Comparison of ENCODE assay signal across 31 cellular contexts in genomic region chr2:133509777-133510176, GRCh38. TPM values are rescaled to one million over a fixed set of nuclear protein-coding genes. Genes with fewer than 3 reads are reported as not detected.
"Had no signal": no experiment of that assay in that cellular context is flagged by ENCODE, and none has a peak within 500 bp of the region (broad histone marks: within the 10 kb centered on the region; RNA-seq: fewer than 3 reads in every experiment).

No MANE protein-coding gene starts in this region.

- ATAC-seq: activated CD8-positive, alpha-beta memory T cell treated with anti-CD3 and anti-CD28 coated beads, Interleukin-2, amount 10 ng/mL, durations not matched to agents 7 days and 5 days; activated naive CD4-positive, alpha-beta T cell treated with anti-CD3 and anti-CD28 coated beads, Interleukin-2, amount 50 U/mL, for 72 hours; activated naive CD8-positive, alpha-beta T cell treated with anti-CD3 and anti-CD28 coated beads, Interleukin-2, amount 50 U/mL, for 24 hours; Right ventricle myocardium inferior had no signal

- H3K4me2 ChIP-seq: KMS-11, SK-N-SH had no signal

- H3K4me3 ChIP-seq: cardiac muscle cell, MG63 had no signal

- DNase-seq: activated B cell treated with CpG ODN at 0.5 μM for 24 hours; activated CD4-positive, alpha-beta T cell treated with anti-CD3 and anti-CD28 coated beads for 1 hour; activated CD4-positive, alpha-beta T cell treated with anti-CD3 and anti-CD28 coated beads, Interleukin-2, amount 10 ng/mL, durations not matched to agents 24 days and 14 days; activated CD4-positive, alpha-beta T cell treated with anti-CD3 and anti-CD28 coated beads, Interleukin-2, amount 50 U/mL, for 48 hours; activated CD8-positive, alpha-beta memory T cell treated with anti-CD3 and anti-CD28 coated beads, Interleukin-2, amount 10 ng/mL, durations not matched to agents 7 days and 5 days; activated effector memory CD4-positive, alpha-beta T cell treated with Interleukin-2 at 50 U/mL for 16 hours; activated naive CD4-positive, alpha-beta T cell; activated naive CD8-positive, alpha-beta T cell treated with anti-CD3 and anti-CD28 coated beads, Interleukin-2, amount 50 U/mL, for 24 hours; activated T-cell treated with anti-CD3 and anti-CD28 coated beads, Interleukin-2, amount 50 U/mL, for 24 hours; amniotic stem cell; MG63; MV-4-11; NCI-H1092 treated with DMSO at 0.1 percent for 48 hours; NCI-H1417 treated with DMSO at 0.1 percent for 48 hours; NCI-H1694; NCI-H2029; NCI-H2107; NCI-H345; NCI-H510A treated with DMSO at 0.1 percent for 48 hours; NCI-H69; RPMI8226; SK-N-SH had no signal

- H3K9ac ChIP-seq: KMS-11, SK-N-SH had no signal

- H3K36me3 ChIP-seq: cardiac muscle cell, MG63 had no signal

- H3K4me1 Mint-ChIP-seq: activated B cell treated with CpG ODN at 0.5 μM for 24 hours; activated CD4-positive, alpha-beta T cell treated with anti-CD3 and anti-CD28 coated beads, Interleukin-2, amount 10 ng/mL, durations not matched to agents 24 days and 14 days; activated CD8-positive, alpha-beta memory T cell treated with anti-CD3 and anti-CD28 coated beads, Interleukin-2, amount 10 ng/mL, durations not matched to agents 7 days and 5 days; activated naive CD8-positive, alpha-beta T cell treated with anti-CD3 and anti-CD28 coated beads, Interleukin-2, amount 50 U/mL, for 24 hours; IgD-negative memory B cell had no signal

- H3K9me3 Mint-ChIP-seq: activated B cell treated with CpG ODN at 0.5 μM for 24 hours; activated CD4-positive, alpha-beta T cell treated with anti-CD3 and anti-CD28 coated beads, Interleukin-2, amount 10 ng/mL, durations not matched to agents 24 days and 14 days; activated T-cell treated with anti-CD3 and anti-CD28 coated beads, Interleukin-2, amount 50 U/mL, for 24 hours; activated T-helper 1 cell treated with anti-CD3 and anti-CD28 coated beads, Interleukin-12 subunit alpha, Interleukin-12 subunit beta, Interleukin-2, Interleukin-4 antibody, amounts not matched to agents 30 ng/mL and 10 ng/mL and 1 ng/mL, durations not matched to agents 14 hours and 24 hours and 36 hours; brain; IgD-negative memory B cell; T-helper 2 cell treated with Interferon-gamma antibody and Interleukin-4, amounts not matched to agents 5 μg/mL and 100 μg/mL, for 36 hours had no signal

- H3K27me3 ChIP-seq: cardiac muscle cell, MG63 had no signal

- H3K9me3 ChIP-seq: MG63, SK-N-SH had no signal

- H3K27ac ChIP-seq: cardiac muscle cell, KMS-11 had no signal

- H3K4me3 Mint-ChIP-seq: activated B cell treated with CpG ODN at 0.5 μM for 24 hours; activated CD4-positive, alpha-beta T cell treated with anti-CD3 and anti-CD28 coated beads, Interleukin-2, amount 10 ng/mL, durations not matched to agents 24 days and 14 days; activated CD8-positive, alpha-beta memory T cell treated with anti-CD3 and anti-CD28 coated beads, Interleukin-2, amount 10 ng/mL, durations not matched to agents 7 days and 5 days; activated naive CD8-positive, alpha-beta T cell treated with anti-CD3 and anti-CD28 coated beads, Interleukin-2, amount 50 U/mL, for 24 hours; activated T-cell treated with anti-CD3 and anti-CD28 coated beads, Interleukin-2, amount 50 U/mL, for 24 hours; activated T-helper 1 cell treated with anti-CD3 and anti-CD28 coated beads, Interleukin-12 subunit alpha, Interleukin-12 subunit beta, Interleukin-2, Interleukin-4 antibody, amounts not matched to agents 30 ng/mL and 10 ng/mL and 1 ng/mL, durations not matched to agents 14 hours and 24 hours and 36 hours; brain; IgD-negative memory B cell; T-helper 2 cell treated with Interferon-gamma antibody and Interleukin-4, amounts not matched to agents 5 μg/mL and 100 μg/mL, for 36 hours had no signal

- H3K27ac Mint-ChIP-seq: activated B cell treated with CpG ODN at 0.5 μM for 24 hours; activated CD4-positive, alpha-beta T cell treated with anti-CD3 and anti-CD28 coated beads, Interleukin-2, amount 10 ng/mL, durations not matched to agents 24 days and 14 days; activated CD8-positive, alpha-beta memory T cell treated with anti-CD3 and anti-CD28 coated beads, Interleukin-2, amount 10 ng/mL, durations not matched to agents 7 days and 5 days; activated naive CD4-positive, alpha-beta T cell treated with anti-CD3 and anti-CD28 coated beads, Interleukin-2, amount 50 U/mL, for 72 hours; activated naive CD8-positive, alpha-beta T cell treated with anti-CD3 and anti-CD28 coated beads, Interleukin-2, amount 50 U/mL, for 24 hours; activated T-cell treated with anti-CD3 and anti-CD28 coated beads, Interleukin-2, amount 50 U/mL, for 24 hours; activated T-helper 1 cell treated with anti-CD3 and anti-CD28 coated beads, Interleukin-12 subunit alpha, Interleukin-12 subunit beta, Interleukin-2, Interleukin-4 antibody, amounts not matched to agents 30 ng/mL and 10 ng/mL and 1 ng/mL, durations not matched to agents 14 hours and 24 hours and 36 hours; IgD-negative memory B cell; T-helper 2 cell treated with Interferon-gamma antibody and Interleukin-4, amounts not matched to agents 5 μg/mL and 100 μg/mL, for 36 hours had no signal

- H3K27me3 Mint-ChIP-seq: activated B cell treated with CpG ODN at 0.5 μM for 24 hours; activated CD4-positive, alpha-beta T cell treated with anti-CD3 and anti-CD28 coated beads, Interleukin-2, amount 10 ng/mL, durations not matched to agents 24 days and 14 days; activated CD8-positive, alpha-beta memory T cell treated with anti-CD3 and anti-CD28 coated beads, Interleukin-2, amount 10 ng/mL, durations not matched to agents 7 days and 5 days; activated naive CD8-positive, alpha-beta T cell treated with anti-CD3 and anti-CD28 coated beads, Interleukin-2, amount 50 U/mL, for 24 hours; activated T-cell treated with anti-CD3 and anti-CD28 coated beads, Interleukin-2, amount 50 U/mL, for 24 hours; brain; IgD-negative memory B cell had no signal

- H3K36me3 Mint-ChIP-seq: activated CD8-positive, alpha-beta memory T cell treated with anti-CD3 and anti-CD28 coated beads, Interleukin-2, amount 10 ng/mL, durations not matched to agents 7 days and 5 days; brain had no signal

RNA-seq across cellular contexts. Expression of gene NCKAP5, which starts 58.5 kb away (rescaled TPM):
- total RNA-seq: activated B cell treated with CpG ODN at 0.5 μM for 24 hours; activated CD4-positive, alpha-beta T cell treated with anti-CD3 and anti-CD28 coated beads, Interleukin-2, amount 10 ng/mL, durations not matched to agents 24 days and 14 days; activated CD8-positive, alpha-beta memory T cell treated with anti-CD3 and anti-CD28 coated beads, Interleukin-2, amount 10 ng/mL, durations not matched to agents 7 days and 5 days; activated naive CD4-positive, alpha-beta T cell treated with anti-CD3 and anti-CD28 coated beads, Interleukin-2, amount 50 U/mL, for 72 hours; activated T-helper 1 cell treated with anti-CD3 and anti-CD28 coated beads, Interleukin-12 subunit alpha, Interleukin-12 subunit beta, Interleukin-2, Interleukin-4 antibody, amounts not matched to agents 30 ng/mL and 10 ng/mL and 1 ng/mL, durations not matched to agents 14 hours and 24 hours and 36 hours; T-helper 1 cell treated with Interleukin-12 subunit alpha and Interleukin-12 subunit beta and Interleukin-4 antibody, amounts not matched to agents 30 ng/mL and 1 ng/mL, for 36 hours had no signal
- polyA plus RNA-seq: IgD-negative memory B cell had no signal
